ENCODE assay signal across 16 cellular contexts in genomic region chr2:206713770-206714169, GRCh38. TPM values are rescaled to one million over a fixed set of nuclear protein-coding genes. Genes with fewer than 3 reads are reported as not detected.
A peak's percentile ranks its signal among the peaks of the same experiment; 100 is the strongest.
DNase-seq lines count a peak whose midpoint lies in the region; ATAC-seq and TF ChIP-seq lines count a peak whose summit lies in the region.
"Had no signal": no experiment of that assay in that cellular context is flagged by ENCODE, and none has a peak within 500 bp of the region (broad histone marks: within the 10 kb centered on the region; RNA-seq: fewer than 3 reads in every experiment).

No MANE protein-coding gene starts in this region.

- peaks cover 8% of the 10 kb centered on the region; the same call in 1 of the 2 replicates for H3K4me1 ChIP-seq in H9 (ENCODE audit: insufficient read depth, low read length)
- H3K4me1 ChIP-seq in Loucy (ENCODE audit: insufficient read depth, low read length, poor library complexity, severe bottlenecking) = peaks cover 7% of the 10 kb centered on the region
- H3K4me1 ChIP-seq in mesenchymal stem cell (ENCODE audit: control insufficient read depth, insufficient read depth, low read depth, low read length) = no peaks in the 10 kb centered on the region
- H3K4me1 ChIP-seq in Caco-2 = no peaks in the 10 kb centered on the region
- H3K4me1 ChIP-seq: vagina had no signal

- H3K27ac ChIP-seq in H9 (ENCODE audit: insufficient read length, low read depth, low read length) = no peak overlapping the region
- H3K27ac ChIP-seq in mesenchymal stem cell (ENCODE audit: low read length, poor library complexity, severe bottlenecking) = no peak overlapping the region
- H3K27ac ChIP-seq: HL-60, vagina, VCaP had no signal

- no peaks in the 10 kb centered on the region for H3K36me3 Mint-ChIP-seq in H9 (ENCODE audit: insufficient read depth in 1 of 3, low read depth in 3 of 3)
- H3K36me3 Mint-ChIP-seq in progenitor cell of endocrine pancreas (ENCODE audit: insufficient read depth) = no peaks in the 10 kb centered on the region
- no peaks in the 10 kb centered on the region for H3K36me3 Mint-ChIP-seq in Caco-2 (ENCODE audit: insufficient read depth, unreplicated experiment)

- H3K4me1 Mint-ChIP-seq in H9 (peaks cover 14% of the 10 kb centered on the region in 2 experiments), progenitor cell of endocrine pancreas (ENCODE audit: low read depth) (no peaks in the 10 kb centered on the region), Caco-2 (ENCODE audit: low read depth, unreplicated experiment) (no peaks in the 10 kb centered on the region)

- no peak overlapping the region for H2BK5ac ChIP-seq in H9 (ENCODE audit: insufficient read length, low read length)
- H2BK5ac ChIP-seq in mesenchymal stem cell (ENCODE audit: low read depth, low read length, poor library complexity, severe bottlenecking) = no peak overlapping the region

- H3K4me3 Mint-ChIP-seq in H9 (no peak overlapping the region), progenitor cell of endocrine pancreas (ENCODE audit: low read depth) (no peak overlapping the region), Caco-2 (ENCODE audit: unreplicated experiment) (no peak overlapping the region)

- no peaks in the 10 kb centered on the region for H3K79me2 ChIP-seq in H9 (ENCODE audit: insufficient read depth, low read length)
- no peaks in the 10 kb centered on the region for H3K79me2 ChIP-seq in Loucy (ENCODE audit: insufficient read depth, low read length)

- H3K27me3 Mint-ChIP-seq in H9 (ENCODE audit: low read depth) (peaks cover 41% of the 10 kb centered on the region), progenitor cell of endocrine pancreas (peaks cover 32% of the 10 kb centered on the region), Caco-2 (ENCODE audit: insufficient read depth, unreplicated experiment) (peaks cover 25% of the 10 kb centered on the region)

- no peak overlapping the region for H3K9ac ChIP-seq in H9 (ENCODE audit: extremely low read depth, insufficient read length, low read length)
- H3K9ac ChIP-seq in Loucy (ENCODE audit: low read depth, low read length, poor library complexity, severe bottlenecking) = no peak overlapping the region
- peak overlapping the region; percentile 30 for H3K9ac ChIP-seq in mesenchymal stem cell (ENCODE audit: low read length)

- H3K27ac Mint-ChIP-seq in H9 = no peak overlapping the region
- H3K27ac Mint-ChIP-seq in progenitor cell of endocrine pancreas = no peak overlapping the region
- no peak overlapping the region for H3K27ac Mint-ChIP-seq in Caco-2 (ENCODE audit: unreplicated experiment)
- H3K27ac Mint-ChIP-seq: activated T-helper 2 cell treated with anti-CD3 and anti-CD28 coated beads, Interferon-gamma antibody, Interleukin-2, Interleukin-4, amounts not matched to agents 10 μg/mL and 5 μg/mL and 100 μg/mL, durations not matched to agents 14 hours and 24 hours and 36 hours had no signal

- H3K79me1 ChIP-seq in H9 (ENCODE audit: insufficient read depth, low read depth, low read length, poor library complexity, severe bottlenecking) (no peaks in the 10 kb centered on the region), mesenchymal stem cell (replicated peaks; ENCODE audit: low read length, poor library complexity, severe bottlenecking) (no peaks in the 10 kb centered on the region)

- DNase-seq in H9 = no peak
- DNase-seq in mesenchymal stem cell = no peak
- no peak for DNase-seq in progenitor cell of endocrine pancreas (ENCODE audit: low spot score, unreplicated experiment)
- DNase-seq in mesenteric fat pad (ENCODE audit: low spot score) = no peak
- DNase-seq in NCI-H748 treated with DMSO at 0.1 percent for 48 hours (lab: John Stamatoyannopoulos, UW) = no peak
- no peak for DNase-seq in Caco-2
- DNase-seq: foreskin melanocyte, left ventricle myocardium superior, NCI-H1417 had no signal

- H2AK5ac ChIP-seq in H9 (ENCODE audit: insufficient read length, low read length) = no peak overlapping the region
- no peak overlapping the region for H2AK5ac ChIP-seq in mesenchymal stem cell (ENCODE audit: low read length, severe bottlenecking)

- H3K4ac ChIP-seq in H9 (ENCODE audit: low read depth, low read length) = no peak overlapping the region
- H3K4ac ChIP-seq in mesenchymal stem cell (ENCODE audit: low read depth in 1 of 2, low read length in 2 of 2) = no peak overlapping the region

- H2AFZ ChIP-seq in H9 (ENCODE audit: low read length) = no peak overlapping the region
- H2AFZ ChIP-seq in Loucy (ENCODE audit: low read length) = peak overlapping the region; percentile 66
- no peak overlapping the region for H2AFZ ChIP-seq in mesenchymal stem cell (ENCODE audit: low read depth, low read length)

- H3T11ph ChIP-seq in H9 (ENCODE audit: low read length) = no peak overlapping the region

- no peaks in the 10 kb centered on the region for H3K23me2 ChIP-seq in H9 (ENCODE audit: insufficient read length, low read depth, low read length, poor library complexity, severe bottlenecking)

- H3K36me3 ChIP-seq in Loucy (ENCODE audit: insufficient read depth, low read length) (no peaks in the 10 kb centered on the region), mesenchymal stem cell (ENCODE audit: control insufficient read depth in 1 of 2, insufficient read depth in 2 of 2, low read depth in 1 of 2, low read length in 2 of 2) (no peaks in the 10 kb centered on the region), Caco-2 (ENCODE audit: control insufficient read depth, insufficient read depth, low read length) (no peaks in the 10 kb centered on the region)
- H3K36me3 ChIP-seq: vagina had no signal

- ATAC-seq in GM18861 (IDR thresholded peaks at IDR 0.05; ENCODE audit: unreplicated experiment) = peak; percentile 63
- ATAC-seq: left ventricle myocardium superior had no signal

- POLR2A ChIA-PET in Caco-2 (lab: Charles Lee) = no interaction called here

- CTCF ChIA-PET in Caco-2 (lab: Charles Lee) = no interaction called here

- no TSS peak for BruUV-seq in Caco-2 (replicated peaks; lab: Mats Ljungman, UMichigan)

- H2BK15ac ChIP-seq in H9 (ENCODE audit: low read depth, low read length) = no peak overlapping the region
- H2BK15ac ChIP-seq in mesenchymal stem cell (ENCODE audit: low read depth, poor library complexity, severe bottlenecking) = no peak overlapping the region

- intact Hi-C loops in Caco-2 (cut with micrococcal nuclease; ENCODE audit: unreplicated experiment) = no loop called here

- WGBS in H9 (ENCODE audit: extremely low coverage, insufficient read length, low lambda C conversion rate) = no CpG with 5 or more reads among the region's 3 CpGs
- 91% methylated on average over 3 of the region's 3 CpGs for WGBS in mesenchymal stem cell

- no peaks in the 10 kb centered on the region; the same call in 1 of the 2 replicates for H3K27me3 ChIP-seq in H9 (ENCODE audit: insufficient read depth, low read length)
- no peaks in the 10 kb centered on the region for H3K27me3 ChIP-seq in Loucy (ENCODE audit: insufficient read depth, low read length, poor library complexity, severe bottlenecking)
- peaks cover 3 to 7% of the 10 kb centered on the region in 2 experiments for H3K27me3 ChIP-seq in mesenchymal stem cell (ENCODE audit: control insufficient read depth in 1 of 2, insufficient read depth in 1 of 2, low read length in 2 of 2)
- peaks cover 1% of the 10 kb centered on the region; the same call in 1 of the 2 replicates for H3K27me3 ChIP-seq in Caco-2 (replicated peaks; ENCODE audit: control insufficient read depth, insufficient read depth, low read length)
- H3K27me3 ChIP-seq: vagina had no signal

- H3K23ac ChIP-seq in H9 (ENCODE audit: insufficient read length, low read depth, low read length) (no peak overlapping the region), mesenchymal stem cell (ENCODE audit: low read length in 2 of 2) (no peak overlapping the region)

- no peak overlapping the region for H3K18ac ChIP-seq in H9 (ENCODE audit: insufficient read length, low read depth, low read length)
- H3K18ac ChIP-seq in mesenchymal stem cell (ENCODE audit: low read depth in 1 of 2, low read length in 2 of 2) = no peak overlapping the region

- H4K8ac ChIP-seq in H9 (replicated peaks; ENCODE audit: insufficient read length, low read depth, low read length) = no peak overlapping the region
- H4K8ac ChIP-seq in mesenchymal stem cell (ENCODE audit: low read length) = no peak overlapping the region

- H3K56ac ChIP-seq in H9 (ENCODE audit: insufficient read length, low read depth, low read length) = no peak overlapping the region

- H4K91ac ChIP-seq in H9 (ENCODE audit: insufficient read length, low read depth, low read length) = no peak overlapping the region
- no peak overlapping the region for H4K91ac ChIP-seq in mesenchymal stem cell (ENCODE audit: low read length)

- no peak overlapping the region for H2BK20ac ChIP-seq in H9 (ENCODE audit: low read depth, low read length, poor library complexity, severe bottlenecking)

- no peak overlapping the region; the same call in 1 of the 2 replicates for H3K14ac ChIP-seq in H9 (ENCODE audit: insufficient read depth, low read length)
- no peak overlapping the region for H3K14ac ChIP-seq in mesenchymal stem cell (ENCODE audit: low read length in 2 of 2)

- H2BK12ac ChIP-seq in H9 (ENCODE audit: insufficient read length, low read depth, low read length) (no peak overlapping the region), mesenchymal stem cell (ENCODE audit: low read length in 2 of 2) (no peak overlapping the region)

- no peaks in the 10 kb centered on the region for H3K9me3 ChIP-seq in H9 (ENCODE audit: control insufficient read depth, low read depth, low read length)
- no peaks in the 10 kb centered on the region for H3K9me3 ChIP-seq in Loucy (ENCODE audit: insufficient read depth, low read depth, low read length)
- no peaks in the 10 kb centered on the region for H3K9me3 ChIP-seq in mesenchymal stem cell (ENCODE audit: control insufficient read depth, low read length)
- H3K9me3 ChIP-seq in Caco-2 = no peaks in the 10 kb centered on the region
- H3K9me3 ChIP-seq: vagina had no signal

- peaks cover 0 to 3% of the 10 kb centered on the region in 2 experiments; a peak in 1 of 5 replicates for H3K9me3 Mint-ChIP-seq in H9
- H3K9me3 Mint-ChIP-seq in progenitor cell of endocrine pancreas (ENCODE audit: low read depth) = no peaks in the 10 kb centered on the region
- H3K9me3 Mint-ChIP-seq in Caco-2 (ENCODE audit: unreplicated experiment) = no peaks in the 10 kb centered on the region
- H3K9me3 Mint-ChIP-seq: activated T-helper 2 cell treated with anti-CD3 and anti-CD28 coated beads, Interferon-gamma antibody, Interleukin-2, Interleukin-4, amounts not matched to agents 10 μg/mL and 5 μg/mL and 100 μg/mL, durations not matched to agents 14 hours and 24 hours and 36 hours had no signal

- H3K9me2 ChIP-seq in Loucy (replicated peaks; ENCODE audit: low read depth, low read length) = no peaks in the 10 kb centered on the region

- H3K4me3 ChIP-seq in Loucy (ENCODE audit: low read length, poor library complexity, severe bottlenecking) (peak overlapping the region; percentile 18), mesenchymal stem cell (ENCODE audit: insufficient read depth in 1 of 2, low read depth in 1 of 2, low read length in 2 of 2) (peak overlapping the region in 1 of 2 experiments; percentile 44), Caco-2 (ENCODE audit: low read depth, low read length) (no peak overlapping the region)
- H3K4me3 ChIP-seq: vagina had no signal

- TF ChIP-seq CTCF in H9 (conservative IDR thresholded peaks at IDR 0.05) = no peak
- TF ChIP-seq CTCF in Loucy (conservative IDR thresholded peaks at IDR 0.05; ENCODE audit: low read length) = no peak
- no peak for TF ChIP-seq CTCF in progenitor cell of endocrine pancreas (IDR thresholded peaks at IDR 0.05; ENCODE audit: unreplicated experiment)
- no peak for TF ChIP-seq CTCF in Caco-2 (IDR thresholded peaks at IDR 0.05; ENCODE audit: insufficient read depth in 1 of 2, low read depth in 1 of 2, low read length in 1 of 2, severe bottlenecking in 1 of 2, unreplicated experiment in 1 of 2)

- H3K4me2 ChIP-seq in H9 (ENCODE audit: insufficient read depth, insufficient read length, low read length) (peak overlapping the region; percentile 4), Loucy (ENCODE audit: low read depth, low read length, poor library complexity, severe bottlenecking) (peak overlapping the region; percentile 11), mesenchymal stem cell (ENCODE audit: low read length, poor library complexity, severe bottlenecking) (no peak overlapping the region)

- H4K20me1 ChIP-seq in H9 (ENCODE audit: control insufficient read depth, insufficient read depth, insufficient read length) (no peaks in the 10 kb centered on the region), Loucy (ENCODE audit: insufficient read depth, low read length, poor library complexity, severe bottlenecking) (no peaks in the 10 kb centered on the region)

- no peak overlapping the region for H4K5ac ChIP-seq in H9 (ENCODE audit: insufficient read length, low read depth, low read length)

- no peaks in the 10 kb centered on the region for H3F3A ChIP-seq in Loucy (ENCODE audit: low read depth)

- H2BK120ac ChIP-seq in H9 (ENCODE audit: low read depth, low read length, poor library complexity, severe bottlenecking) (no peak overlapping the region), mesenchymal stem cell (ENCODE audit: low read depth, low read length) (no peak overlapping the region)

RNA-seq across cellular contexts. Expression of gene DYTN, which starts 4.4 kb away (rescaled TPM):
- total RNA-seq in H9 (2021) (not detected in 2 replicates), progenitor cell of endocrine pancreas (not detected in 2 replicates), mesenteric fat pad (not detected), Caco-2 (2022) (not detected in 2 replicates)
- polyA plus RNA-seq in mesenchymal stem cell (2013, experiment 1 of 2) = not detected
- polyA plus RNA-seq in mesenchymal stem cell (2013, experiment 2 of 2) = not detected
- total RNA-seq: activated T-helper 2 cell treated with anti-CD3 and anti-CD28 coated beads, Interferon-gamma antibody, Interleukin-2, Interleukin-4, amounts not matched to agents 10 μg/mL and 5 μg/mL and 100 μg/mL, durations not matched to agents 14 hours and 24 hours and 36 hours; left ventricle myocardium superior; pulmonary artery endothelial cell; vagina had no signal

RNA-seq across cellular contexts. Expression of gene MDH1B, which starts 51.4 kb away (rescaled TPM):
- total RNA-seq in H9 (2021) (1.3 and 1.4 TPM in 2 replicates), progenitor cell of endocrine pancreas (2.8 and 3.0 TPM in 2 replicates), mesenteric fat pad (0.19 TPM), Caco-2 (2022) (0.34 and 0.39 TPM in 2 replicates)
- 0.40 TPM for polyA plus RNA-seq in mesenchymal stem cell (2013, experiment 1 of 2)
- polyA plus RNA-seq in mesenchymal stem cell (2013, experiment 2 of 2) = 0.42 TPM

RNA-seq across cellular contexts. Expression of gene FASTKD2, which starts 51.6 kb away (rescaled TPM):
- total RNA-seq in H9 (2021) = 39.2 and 40.1 TPM in 2 replicates
- 11.9 TPM for polyA plus RNA-seq in mesenchymal stem cell (2013, experiment 1 of 2)
- 12.3 TPM for polyA plus RNA-seq in mesenchymal stem cell (2013, experiment 2 of 2)
- total RNA-seq in progenitor cell of endocrine pancreas = 28.3 and 28.6 TPM in 2 replicates
- total RNA-seq in mesenteric fat pad = 19.9 TPM
- total RNA-seq in Caco-2 (2022) = 29.8 and 30.3 TPM in 2 replicates
